In the genomic region with DNA sequence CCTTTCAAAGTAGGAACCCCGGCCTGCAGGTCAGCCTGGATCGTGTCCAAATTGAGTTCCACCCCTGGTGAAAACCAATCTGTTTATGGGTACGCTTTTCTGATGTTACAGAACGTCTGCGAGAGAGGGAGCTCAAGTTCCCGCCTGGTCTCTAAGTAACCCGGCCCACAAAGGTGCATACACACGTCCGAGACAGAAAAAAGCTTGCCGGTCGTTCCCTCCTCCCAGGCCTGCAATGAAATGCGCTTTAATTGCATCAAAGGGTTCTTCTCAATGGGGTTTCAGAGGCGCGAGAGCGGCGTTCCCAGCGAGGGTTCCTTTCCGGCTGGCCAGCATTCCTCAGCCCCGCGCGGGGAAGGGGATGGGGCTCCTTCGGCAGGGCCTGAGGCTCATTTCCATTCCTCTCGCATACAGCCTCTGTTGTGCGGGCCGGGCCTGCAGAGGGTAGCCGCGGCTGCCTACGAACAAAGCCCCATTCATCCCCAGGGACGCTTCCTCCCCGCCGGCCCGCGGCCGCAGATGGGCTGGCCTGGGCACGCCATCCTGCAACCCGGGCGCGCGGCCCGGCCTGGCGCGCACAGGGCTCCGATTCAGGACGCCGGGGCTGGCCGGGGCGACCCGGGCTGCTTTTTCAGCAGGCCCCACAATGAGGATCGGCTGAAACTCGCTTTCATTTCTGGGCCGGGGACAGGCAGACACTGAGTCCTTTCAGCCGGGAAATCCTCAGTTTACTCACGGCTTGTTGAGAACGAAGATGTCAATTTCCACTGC, we compare ENCODE assay signal across 9 cellular contexts.
A peak's percentile ranks its signal among the peaks of the same experiment; 100 is the strongest.
DNase-seq lines count a peak whose midpoint lies in the region; ATAC-seq, FAIRE-seq and TF ChIP-seq lines count a peak whose summit lies in the region.
"Had no signal": no experiment of that assay in that cellular context is flagged by ENCODE, and none has a peak within 500 bp of the region (broad histone marks: within the 10 kb centered on the region; RNA-seq: fewer than 3 reads in every experiment).

No MANE protein-coding gene starts in this region.

- peak overlapping the region; percentile 77 to 84 for H3K4me3 Mint-ChIP-seq in stimulated activated naive CD8-positive, alpha-beta T cell treated with anti-CD3 and anti-CD28 coated beads, Interleukin-15, amount 100 ng/mL, for 72 hours

- TSS peak; percentile 59 for BruUV-seq in HepG2 (replicated peaks; lab: Mats Ljungman, UMichigan)

- POLR2A ChIA-PET in HepG2 (lab: Yijun Ruan, JAX) = interaction anchor here (1.0 to 2.7 kb wide), 2 partner anchors 13 to 180 kb away, joined by 5 to 29 read pairs; a partner anchor contains a TSS

- H3K4me3 ChIP-seq in HUES6 (ENCODE audit: low read depth, low read length) = peak overlapping the region; percentile 74
- H3K4me3 ChIP-seq in HepG2 (replicated peaks in 1 of 3; ENCODE audit: insufficient read depth in 1 of 3, low read depth in 2 of 3, low read length in 3 of 3) = peak overlapping the region; percentile 56 to 81 (median 62)

- peak overlapping the region; percentile 87 for H3K4me2 ChIP-seq in HepG2 (ENCODE audit: low read depth, low read length)

- intact Hi-C loops in HepG2 (cut with micrococcal nuclease; ENCODE audit: unreplicated experiment) = loop anchor here (1.0 kb wide), 2 partner anchors 179 to 282 kb away; no protein-coding TSS in a partner anchor

- no peak for TF ChIP-seq EP300 in HepG2 (IDR thresholded peaks at IDR 0.05; ENCODE audit: low read depth in 2 of 2, low read length in 2 of 2)
- TF ChIP-seq EP300 in HepG2 (CRISPR knock-in tag; IDR thresholded peaks at IDR 0.05; ENCODE audit: borderline replicate concordance) = no peak

- peak overlapping the region; percentile 84; the same call in 1 of the 2 replicates for H3K27ac ChIP-seq in HUES6 (ENCODE audit: low read depth, low read length)
- peak overlapping the region; percentile 89 for H3K27ac ChIP-seq in HepG2 (ENCODE audit: extremely low read length, insufficient read depth, low read length)

- peak; percentile 46 to 47; a peak in 3 of 4 replicates for TF ChIP-seq POLR2A in HepG2 (IDR thresholded peaks at IDR 0.05; ENCODE audit: insufficient read depth in 1 of 2, low read depth in 2 of 2, low read length in 2 of 2)

- H3K27me3 ChIP-seq in HUES6 (ENCODE audit: control insufficient read depth, insufficient read depth, low read length) = peaks cover 60% of the 10 kb centered on the region
- no peaks in the 10 kb centered on the region; a peak in 1 of 5 replicates for H3K27me3 ChIP-seq in HepG2 (ENCODE audit: control insufficient read depth in 1 of 2, insufficient read depth in 2 of 2, low read length in 2 of 2)

- no peak for TF ChIP-seq RAD21 in HepG2 (CRISPR knock-in tag; IDR thresholded peaks at IDR 0.05)

- H3K27me3 Mint-ChIP-seq in stimulated activated naive CD8-positive, alpha-beta T cell treated with anti-CD3 and anti-CD28 coated beads, Interleukin-15, amount 100 ng/mL, for 72 hours = peaks cover 93% of the 10 kb centered on the region

- DNase-seq in NCI-H2107 treated with DMSO at 0.1 percent for 48 hours (lab: John Stamatoyannopoulos, UW; ENCODE audit: unreplicated experiment) = peak; percentile 0
- no peak for DNase-seq in NCI-H2107 (lab: John Stamatoyannopoulos, UW)
- peak; percentile 88 for DNase-seq in SW480 (ENCODE audit: low spot score)
- DNase-seq in ecto neural progenitor cell (ENCODE audit: low spot score) = peak; percentile 93
- peak; percentile 75 for DNase-seq in HepG2 (ENCODE audit: low spot score)
- peak; percentile 37 to 48 for DNase-seq in stimulated activated naive CD8-positive, alpha-beta T cell treated with anti-CD3 and anti-CD28 coated beads, Interleukin-15, amount 100 ng/mL, for 72 hours
- DNase-seq: DND-41 had no signal

- H3K36me3 ChIP-seq in HUES6 (ENCODE audit: control insufficient read depth, insufficient read depth, low read length) = no peaks in the 10 kb centered on the region
- no peaks in the 10 kb centered on the region for H3K36me3 ChIP-seq in HepG2 (replicated peaks in 1 of 2; ENCODE audit: control insufficient read depth in 1 of 2, insufficient read depth in 2 of 2, low read length in 2 of 2)

- peak; percentile 51 for TF ChIP-seq CTCF in HepG2 (CRISPR knock-in tag; IDR thresholded peaks at IDR 0.05)

- no peaks in the 10 kb centered on the region for H4K20me1 ChIP-seq in HepG2 (ENCODE audit: insufficient read depth, low read length)

- H3K4me1 Mint-ChIP-seq in stimulated activated naive CD8-positive, alpha-beta T cell treated with anti-CD3 and anti-CD28 coated beads, Interleukin-15, amount 100 ng/mL, for 72 hours = peaks cover 43% of the 10 kb centered on the region

- peaks cover 51% of the 10 kb centered on the region for H3K4me1 ChIP-seq in HUES6 (ENCODE audit: control insufficient read depth, insufficient read depth, low read length)
- peaks cover 15% of the 10 kb centered on the region for H3K4me1 ChIP-seq in HepG2 (ENCODE audit: insufficient read depth, low read length)

- ATAC-seq in GM21619 (IDR thresholded peaks at IDR 0.05; ENCODE audit: unreplicated experiment) (peak; percentile 53), HepG2 (peak; percentile 98)
- ATAC-seq in stimulated activated naive CD8-positive, alpha-beta T cell treated with anti-CD3 and anti-CD28 coated beads, Interleukin-15, amount 100 ng/mL, for 72 hours = peak; percentile 66

- no peaks in the 10 kb centered on the region for H3K79me2 ChIP-seq in HepG2 (ENCODE audit: insufficient read depth, low read length)

- peak overlapping the region in 1 of 2 donors; percentile 87 for H3K27ac Mint-ChIP-seq in stimulated activated naive CD8-positive, alpha-beta T cell treated with anti-CD3 and anti-CD28 coated beads, Interleukin-15, amount 100 ng/mL, for 72 hours

- no peaks in the 10 kb centered on the region for H3K9me3 ChIP-seq in HUES6 (ENCODE audit: control insufficient read depth, insufficient read depth, low read depth, low read length)
- no peaks in the 10 kb centered on the region for H3K9me3 ChIP-seq in HepG2 (ENCODE audit: low read length)

- peak; percentile 63 for FAIRE-seq in HepG2 (lab: Jason Lieb, UNC)

- CTCF ChIA-PET in HepG2 (lab: Yijun Ruan, JAX; ENCODE audit: low intra/inter-chr PET ratio, low total read pairs) = no interaction called here

- in situ Hi-C loops in HepG2 (cut with HindIII; ENCODE audit: extremely low pct_ligation_motif_present, low pct_unique_long_range_greater_than_20kb) = loop anchor here (5.0 to 10.0 kb wide), 2 partner anchors 182 to 280 kb away; a partner anchor contains a TSS

- 0% methylated on average over 6 of the region's 54 CpGs for WGBS in HepG2 (ENCODE audit: low lambda C conversion rate)

- no peaks in the 10 kb centered on the region for H3K9me3 Mint-ChIP-seq in stimulated activated naive CD8-positive, alpha-beta T cell treated with anti-CD3 and anti-CD28 coated beads, Interleukin-15, amount 100 ng/mL, for 72 hours

- peak overlapping the region; percentile 99 for H2AFZ ChIP-seq in HepG2 (ENCODE audit: low read length)

- peak overlapping the region; percentile 89 for H3K9ac ChIP-seq in HUES6 (ENCODE audit: low read length)
- H3K9ac ChIP-seq in HepG2 (ENCODE audit: insufficient read depth, low read depth, low read length) = peak overlapping the region; percentile 79

TF ChIP-seq in HepG2, 621 proteins besides CTCF, POLR2A, EP300 and RAD21 (continues in another document):
- TF ChIP-seq CREB1 (IDR thresholded peaks at IDR 0.05) (no peak), CREB1 (CRISPR knock-in tag; IDR thresholded peaks at IDR 0.05) (no peak), TOPORS (CRISPR knock-in tag; IDR thresholded peaks at IDR 0.05) (peak; percentile 86), ZNF24 (IDR thresholded peaks at IDR 0.05) (no peak), MLLT10 (CRISPR knock-in tag; IDR thresholded peaks at IDR 0.05) (no peak), ZNF768 (CRISPR knock-in tag; IDR thresholded peaks at IDR 0.05) (peak; percentile 57), MAF1 (CRISPR knock-in tag; IDR thresholded peaks at IDR 0.05; ENCODE audit: borderline replicate concordance) (0 out of 2 replicates have a peak, but pooled peaks have one; percentile 27), ZNF331 (CRISPR knock-in tag; IDR thresholded peaks at IDR 0.05) (no peak; the same call in 1 of the 2 replicates)
- TF ChIP-seq, protein P1, sequence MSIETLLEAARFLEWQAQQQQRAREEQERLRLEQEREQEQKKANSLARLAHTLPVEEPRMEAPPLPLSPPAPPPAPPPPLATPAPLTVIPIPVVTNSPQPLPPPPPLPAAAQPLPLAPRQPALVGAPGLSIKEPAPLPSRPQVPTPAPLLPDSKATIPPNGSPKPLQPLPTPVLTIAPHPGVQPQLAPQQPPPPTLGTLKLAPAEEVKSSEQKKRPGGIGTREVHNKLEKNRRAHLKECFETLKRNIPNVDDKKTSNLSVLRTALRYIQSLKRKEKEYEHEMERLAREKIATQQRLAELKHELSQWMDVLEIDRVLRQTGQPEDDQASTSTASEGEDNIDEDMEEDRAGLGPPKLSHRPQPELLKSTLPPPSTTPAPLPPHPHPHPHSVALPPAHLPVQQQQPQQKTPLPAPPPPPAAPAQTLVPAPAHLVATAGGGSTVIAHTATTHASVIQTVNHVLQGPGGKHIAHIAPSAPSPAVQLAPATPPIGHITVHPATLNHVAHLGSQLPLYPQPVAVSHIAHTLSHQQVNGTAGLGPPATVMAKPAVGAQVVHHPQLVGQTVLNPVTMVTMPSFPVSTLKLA (IDR thresholded peaks at IDR 0.05) = no peak
- TF ChIP-seq, protein P2, sequence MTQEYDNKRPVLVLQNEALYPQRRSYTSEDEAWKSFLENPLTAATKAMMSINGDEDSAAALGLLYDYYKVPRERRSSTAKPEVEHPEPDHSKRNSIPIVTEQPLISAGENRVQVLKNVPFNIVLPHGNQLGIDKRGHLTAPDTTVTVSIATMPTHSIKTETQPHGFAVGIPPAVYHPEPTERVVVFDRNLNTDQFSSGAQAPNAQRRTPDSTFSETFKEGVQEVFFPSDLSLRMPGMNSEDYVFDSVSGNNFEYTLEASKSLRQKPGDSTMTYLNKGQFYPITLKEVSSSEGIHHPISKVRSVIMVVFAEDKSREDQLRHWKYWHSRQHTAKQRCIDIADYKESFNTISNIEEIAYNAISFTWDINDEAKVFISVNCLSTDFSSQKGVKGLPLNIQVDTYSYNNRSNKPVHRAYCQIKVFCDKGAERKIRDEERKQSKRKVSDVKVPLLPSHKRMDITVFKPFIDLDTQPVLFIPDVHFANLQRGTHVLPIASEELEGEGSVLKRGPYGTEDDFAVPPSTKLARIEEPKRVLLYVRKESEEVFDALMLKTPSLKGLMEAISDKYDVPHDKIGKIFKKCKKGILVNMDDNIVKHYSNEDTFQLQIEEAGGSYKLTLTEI (CRISPR knock-in tag; conservative IDR thresholded peaks at IDR 0.05) = no peak
